In genomic region chr3:52518723-52519444, GRCh38 we compare ENCODE assay signal across 10 cellular contexts. TPM values are rescaled to one million over a fixed set of nuclear protein-coding genes. Genes with fewer than 3 reads are reported as not detected.
DNase-seq lines count a peak whose midpoint lies in the region; TF ChIP-seq lines count a peak whose summit lies in the region.
"Had no signal": no experiment of that assay in that cellular context is flagged by ENCODE, and none has a peak within 500 bp of the region (broad histone marks: within the 10 kb centered on the region; RNA-seq: fewer than 3 reads in every experiment).

No MANE protein-coding gene starts in this region.

- no peaks in the 10 kb centered on the region for H3K4me1 Mint-ChIP-seq in endodermal cell

- H3K4me1 ChIP-seq in endodermal cell (ENCODE audit: control insufficient read depth, insufficient read depth, low read length): no peaks in the 10 kb centered on the region
- peaks cover 0 to 6% (median 2%) of the 10 kb centered on the region in 4 donors for H3K4me1 ChIP-seq in tibial artery
- no peaks in the 10 kb centered on the region for H3K4me1 ChIP-seq in Karpas-422 (ENCODE audit: low read length)

- TF ChIP-seq CTCF in endodermal cell (conservative IDR thresholded peaks at IDR 0.05) (no peak), tibial artery (IDR thresholded peaks at IDR 0.05) (no peak)

- no peak overlapping the region for H3K4me2 ChIP-seq in Karpas-422 (ENCODE audit: low read depth, low read length, poor library complexity, severe bottlenecking)

- POLR2A ChIA-PET in HEK293T (lab: Yijun Ruan, JAX): interaction anchor here (0.7 to 1.5 kb wide), 4 partner anchors 12 to 252 kb away, joined by 3 read pairs; partner anchors contain the start of gene UQCC5

- CTCF ChIA-PET in HEK293T (lab: Yijun Ruan, JAX): no interaction called here

- no peaks in the 10 kb centered on the region for H3K9me2 ChIP-seq in Karpas-422 (replicated peaks; ENCODE audit: insufficient read depth, low read length)

- no peak overlapping the region for H3K4me3 ChIP-seq in endodermal cell (ENCODE audit: low read length)
- H3K4me3 ChIP-seq in tibial artery: peak overlapping the region; percentile 8 to 41
- H3K4me3 ChIP-seq in Karpas-422 (ENCODE audit: low read length): no peak overlapping the region

- peaks cover 8% of the 10 kb centered on the region for H3K27me3 Mint-ChIP-seq in endodermal cell (ENCODE audit: insufficient read depth)

- H2AFZ ChIP-seq in Karpas-422 (ENCODE audit: low read length): no peak overlapping the region

- no peaks in the 10 kb centered on the region for H4K20me1 ChIP-seq in Karpas-422 (ENCODE audit: insufficient read depth, low read depth, low read length)

- no peaks in the 10 kb centered on the region for H3K79me2 ChIP-seq in Karpas-422 (ENCODE audit: low read length)

- H3K9ac ChIP-seq in endodermal cell (ENCODE audit: extremely low read depth, low read length, poor library complexity, severe bottlenecking): no peak overlapping the region
- H3K9ac ChIP-seq in Karpas-422 (ENCODE audit: low read length): no peak overlapping the region

- no peak overlapping the region for H3K27ac Mint-ChIP-seq in endodermal cell

- peak overlapping the region; percentile 46 for H3K4me3 Mint-ChIP-seq in endodermal cell

- DNase-seq in HEK293T (ENCODE audit: extremely low spot score) (peak; percentile 54), endodermal cell (peak; percentile 90), left kidney (ENCODE audit: low read depth, low spot score) (peak; percentile 70), tibial artery (no peak), OCI-M1 (lab: John Stamatoyannopoulos, UW) (no peak), DMS114 treated with DMSO at 0.1 percent for 48 hours (lab: John Stamatoyannopoulos, UW; ENCODE audit: unreplicated experiment) (no peak), Karpas-422 (no peak)
- DNase-seq: activated CD8-positive, alpha-beta memory T cell treated with anti-CD3 and anti-CD28 coated beads, Interleukin-2, amount 50 U/mL, for 4 hours; amniotic stem cell; NCI-H1694 treated with DMSO at 0.1 percent for 48 hours had no signal

- no peaks in the 10 kb centered on the region for H3K9me3 Mint-ChIP-seq in endodermal cell

- intact Hi-C loops in tibial artery (cut with DNase I; ENCODE audit: low total_unique reads): no loop called here

- H3K9me3 ChIP-seq in endodermal cell (ENCODE audit: control insufficient read depth, low read length): no peaks in the 10 kb centered on the region
- no peaks in the 10 kb centered on the region for H3K9me3 ChIP-seq in tibial artery
- no peaks in the 10 kb centered on the region for H3K9me3 ChIP-seq in Karpas-422 (ENCODE audit: low read length)

- H3K36me3 Mint-ChIP-seq in endodermal cell (ENCODE audit: low read depth): peaks cover 2% of the 10 kb centered on the region

- no peak overlapping the region for H3K27ac ChIP-seq in endodermal cell (ENCODE audit: low read depth, low read length)
- H3K27ac ChIP-seq in tibial artery: no peak overlapping the region
- H3K27ac ChIP-seq in Karpas-422 (ENCODE audit: low read length): no peak overlapping the region

- H3K27me3 ChIP-seq in endodermal cell (ENCODE audit: control insufficient read depth, insufficient read depth, low read length, poor library complexity, severe bottlenecking) (no peaks in the 10 kb centered on the region), tibial artery (no peaks in the 10 kb centered on the region), Karpas-422 (ENCODE audit: low read length) (no peaks in the 10 kb centered on the region)

- WGBS in endodermal cell (ENCODE audit: insufficient coverage in 1 of 2, insufficient read length in 1 of 2), 2 experiments: 64 to 74% methylated on average over 28 to 50 of the region's 50 CpGs

- H3K36me3 ChIP-seq in endodermal cell (ENCODE audit: control insufficient read depth, insufficient read depth, low read length) (no peaks in the 10 kb centered on the region), tibial artery (peaks cover 0 to 8% (median 6%) of the 10 kb centered on the region in 3 donors), Karpas-422 (ENCODE audit: insufficient read depth, low read length) (no peaks in the 10 kb centered on the region)

TF ChIP-seq in HEK293T, 16 proteins besides CTCF, POLR2A, EP300 and RAD21:
- TF ChIP-seq FOXK2 (IDR thresholded peaks at IDR 0.05): no peak
- no peak for TF ChIP-seq NFRKB (IDR thresholded peaks at IDR 0.05)

RNA-seq across cellular contexts. Expression of gene NT5DC2, which starts 14.8 kb away (rescaled TPM):
- 100 to 1,000 TPM; 288 to 341 TPM for total RNA-seq in endodermal cell
- 361 TPM for polyA plus RNA-seq in endodermal cell (2013, experiment 1 of 2)
- polyA plus RNA-seq in endodermal cell (2013, experiment 2 of 2): 348 TPM
- total RNA-seq in Karpas-422 (2014; rRNA removed; shearing (Covaris generic); ENCODE audit: low replicate concordance): 46.5 and 47.8 TPM in 2 replicates

RNA-seq across cellular contexts. Expression of gene UQCC5, which starts 17.5 kb away (rescaled TPM):
- 10 to 100 TPM; 28.1 to 34.1 TPM for total RNA-seq in endodermal cell
- 36.0 TPM for polyA plus RNA-seq in endodermal cell (2013, experiment 1 of 2)
- polyA plus RNA-seq in endodermal cell (2013, experiment 2 of 2): 36.8 TPM
- total RNA-seq in Karpas-422 (2014; rRNA removed; shearing (Covaris generic); ENCODE audit: low replicate concordance): 23.4 and 29.7 TPM in 2 replicates

RNA-seq across cellular contexts. Expression of gene STAB1, which starts 23.7 kb away (rescaled TPM):
- under 1 TPM; 0.24 to 0.55 TPM for total RNA-seq in endodermal cell
- 0.21 TPM for polyA plus RNA-seq in endodermal cell (2013, experiment 1 of 2)
- 0.04 TPM for polyA plus RNA-seq in endodermal cell (2013, experiment 2 of 2)
- total RNA-seq in Karpas-422 (2014; rRNA removed; shearing (Covaris generic); ENCODE audit: low replicate concordance): not detected in 2 replicates

Comparison
In these comparisons a context has a peak if more than half of its experiments do, and no peak if none do; other contexts are left out.
1. DNase-seq: peak in HEK293T (single experiment), endodermal cell (single experiment) and left kidney (single experiment); none in tibial artery (0 of 2), OCI-M1 (single experiment), DMS114 treated with DMSO at 0.1 percent for 48 hours (single experiment) and Karpas-422 (single experiment).
2. H3K4me3 ChIP-seq: peak in tibial artery (2 of 2); none in endodermal cell (single experiment) and Karpas-422 (single experiment).